8 cellular contexts compared by ENCODE assay signal in genomic region chr20:34876161-34877001, GRCh38. TPM values are rescaled to one million over a fixed set of nuclear protein-coding genes. Genes with fewer than 3 reads are reported as not detected.
A peak's percentile ranks its signal among the peaks of the same experiment; 100 is the strongest.
DNase-seq lines count a peak whose midpoint lies in the region; FAIRE-seq and TF ChIP-seq lines count a peak whose summit lies in the region.

ACSS2 (plus strand) TSS chr20:34876612; CDS start chr20:34876646, 34 bp downstream.

- peaks cover 3% of the 10 kb centered on the region for H3K36me3 Mint-ChIP-seq in neural crest cell (ENCODE audit: low read depth)

- H3K36me3 ChIP-seq in MM.1S (replicated peaks; ENCODE audit: insufficient read depth, low read length) (no peaks in the 10 kb centered on the region), SJCRH30 (no peaks in the 10 kb centered on the region), stomach (no peaks in the 10 kb centered on the region)

- H3K9me3 ChIP-seq in MM.1S (replicated peaks; ENCODE audit: insufficient read depth, low read length) (no peaks in the 10 kb centered on the region), SJCRH30 (replicated peaks) (no peaks in the 10 kb centered on the region), stomach (no peaks in the 10 kb centered on the region)

- FAIRE-seq in H54 (lab: Jason Lieb, UNC): no peak

- H3K4me3 Mint-ChIP-seq in neural crest cell: peak within 1 kb of the TSS; percentile 96

- H3K9ac ChIP-seq in MM.1S (ENCODE audit: low read length): peak within 1 kb of the TSS; percentile 75

- peaks cover 6% of the 10 kb centered on the region for H3K79me2 ChIP-seq in MM.1S (ENCODE audit: low read length)

- peaks cover 3% of the 10 kb centered on the region for H3K9me3 Mint-ChIP-seq in neural crest cell

- peaks cover 20% of the 10 kb centered on the region for H3K4me1 ChIP-seq in MM.1S (ENCODE audit: low read length)
- H3K4me1 ChIP-seq in SJCRH30: peaks cover 4% of the 10 kb centered on the region; the same call in 1 of the 2 replicates
- H3K4me1 ChIP-seq in stomach: peaks cover 35 to 85% (median 76%) of the 10 kb centered on the region in 4 donors

- H3K4me1 Mint-ChIP-seq in neural crest cell: peaks cover 66% of the 10 kb centered on the region

- no peaks in the 10 kb centered on the region for H3K9me2 ChIP-seq in MM.1S (replicated peaks; ENCODE audit: insufficient read depth, low read length)

- TF ChIP-seq EP300 in stomach (IDR thresholded peaks at IDR 0.05): no peak

- TF ChIP-seq CTCF in MM.1S (IDR thresholded peaks at IDR 0.05; ENCODE audit: low read length) (no peak), foreskin fibroblast (IDR thresholded peaks at IDR 0.05; ENCODE audit: low read depth, low read length) (no peak), neural crest cell (conservative IDR thresholded peaks at IDR 0.05) (no peak), stomach (IDR thresholded peaks at IDR 0.05) (no peak)

- H3K27me3 ChIP-seq in MM.1S (replicated peaks; ENCODE audit: insufficient read depth, low read length) (no peaks in the 10 kb centered on the region), SJCRH30 (no peaks in the 10 kb centered on the region), stomach (no peaks in the 10 kb centered on the region)

- H4K20me1 ChIP-seq in MM.1S (ENCODE audit: insufficient read depth, low read length): no peaks in the 10 kb centered on the region

- peak within 1 kb of the TSS; percentile 92 for H3K27ac Mint-ChIP-seq in neural crest cell (ENCODE audit: unreplicated experiment)

- peak within 1 kb of the TSS; percentile 92 for H3K4me2 ChIP-seq in MM.1S (ENCODE audit: low read depth, low read length)

- H3K27me3 Mint-ChIP-seq in neural crest cell (ENCODE audit: low read depth): no peaks in the 10 kb centered on the region

- peak within 1 kb of the TSS; percentile 42; the same call in 1 of the 2 replicates for H3K27ac ChIP-seq in MM.1S (ENCODE audit: low read length)
- no peak within 1 kb of the TSS for H3K27ac ChIP-seq in SJCRH30
- H3K27ac ChIP-seq in stomach: peak within 1 kb of the TSS; percentile 92 to 95 (median 92)

- WGBS in stomach, 5 donors: 0 to 1% (median 1%) methylated on average over 47 to 61 of the region's 61 CpGs

- H3K4me3 ChIP-seq in MM.1S (ENCODE audit: low read length) (peak within 1 kb of the TSS; percentile 84), SJCRH30 (peak within 1 kb of the TSS; percentile 75), foreskin fibroblast (ENCODE audit: low read depth in 1 of 2, low read length in 2 of 2) (peak within 1 kb of the TSS; percentile 82 to 88), stomach (peak within 1 kb of the TSS; percentile 65 to 92 (median 82))

- TF ChIP-seq POLR2A in H54 (IDR thresholded peaks at IDR 0.05; ENCODE audit: low read depth, low read length) (peak; percentile 84), stomach (IDR thresholded peaks at IDR 0.05) (peak in 1 of 4 donors; percentile 45)

- no peaks in the 10 kb centered on the region; the same call in 1 of the 2 replicates for H3F3A ChIP-seq in MM.1S (ENCODE audit: insufficient read depth, low read length)

- DNase-seq in Daoy (ENCODE audit: low read depth): peak; percentile 98
- peak; percentile 92 for DNase-seq in H54 (ENCODE audit: insufficient read length, low spot score)
- DNase-seq in MM.1S: peak; percentile 92
- peak; percentile 97 to 99 for DNase-seq in SJCRH30
- peak; percentile 85 for DNase-seq in activated gamma-delta T cell treated with anti-CD3 and anti-CD28 coated beads, Interleukin-2, amount 50 U/mL, for 16 hours (ENCODE audit: low read depth)
- peak; percentile 98 to 99 for DNase-seq in foreskin fibroblast
- DNase-seq in neural crest cell (ENCODE audit: low read depth, low spot score): peak; percentile 100
- peak; percentile 100 for DNase-seq in stomach

- peak within 1 kb of the TSS; percentile 99 for H2AFZ ChIP-seq in MM.1S (ENCODE audit: low read length)

- intact Hi-C loops in stomach (cut with DNase I; ENCODE audit: low total_unique reads): no loop called here

RNA-seq across cellular contexts. Expression of gene ACSS2, which starts in this region (rescaled TPM):
- 11.7 and 17.3 TPM in 2 replicates for total RNA-seq in Daoy (2014; rRNA removed; shearing (Covaris generic))
- total RNA-seq in SJCRH30 (2014; rRNA removed; shearing (Covaris generic)): 14.8 and 18.0 TPM in 2 replicates
- total RNA-seq in neural crest cell (84.9 and 90.9 TPM in 2 replicates), stomach (1,000 to 10,000 TPM in 1 of 5 donors, 100 to 1,000 TPM in 3, 10 to 100 TPM in 1; 98.8 to 1,709 (median 162) TPM)
- 100 to 1,000 TPM in 1 of 3 donors, 10 to 100 TPM in 2; 59.0 to 120 (median 68.5) TPM for polyA plus RNA-seq in stomach
